15 cellular contexts compared by ENCODE assay signal in genomic region chr22:42174062-42174461, GRCh38. TPM values are rescaled to one million over a fixed set of nuclear protein-coding genes. Genes with fewer than 3 reads are reported as not detected.
DNase-seq lines count a peak whose midpoint lies in the region; ATAC-seq and TF ChIP-seq lines count a peak whose summit lies in the region.
"Had no signal": no experiment of that assay in that cellular context is flagged by ENCODE, and none has a peak within 500 bp of the region (broad histone marks: within the 10 kb centered on the region; RNA-seq: fewer than 3 reads in every experiment).

No MANE protein-coding gene starts in this region.

- H3K36me3 ChIP-seq in stomach = peaks cover 0 to 31% (median 18%) of the 10 kb centered on the region in 4 donors
- H3K36me3 ChIP-seq: cardiac muscle cell had no signal

- H3K27ac ChIP-seq in stomach = no peak overlapping the region
- H3K27ac ChIP-seq: cardiac muscle cell had no signal

- no peaks in the 10 kb centered on the region for H3K9me3 ChIP-seq in stomach

- ATAC-seq in activated T-cell treated with anti-CD3 and anti-CD28 coated beads, Interleukin-2, amount 50 U/mL, for 72 hours (replicated peaks in 1 of 2) = peak; percentile 39 to 53
- peak; percentile 85 to 86 for ATAC-seq in natural killer cell treated with Interleukin-12 subunit alpha and Interleukin-12 subunit beta and Interleukin-15 and Interleukin-18, amount 100 ng/mL, for 72 hours

- intact Hi-C loops in stomach (cut with DNase I; ENCODE audit: low total_unique reads) = no loop called here

- H3K27me3 Mint-ChIP-seq in activated T-cell treated with anti-CD3 and anti-CD28 coated beads, Interleukin-2, amount 50 U/mL, for 72 hours (ENCODE audit: low read depth) = no peaks in the 10 kb centered on the region
- no peaks in the 10 kb centered on the region for H3K27me3 Mint-ChIP-seq in natural killer cell treated with Interleukin-12 subunit alpha and Interleukin-12 subunit beta and Interleukin-15 and Interleukin-18, amount 100 ng/mL, for 72 hours

- DNase-seq in activated T-cell treated with anti-CD3 and anti-CD28 coated beads, Interleukin-2, amount 50 U/mL, for 72 hours = no peak
- DNase-seq in activated T-cell treated with anti-CD3 and anti-CD28 coated beads, Interleukin-2, amount 50 U/mL, for 1 hour = no peak
- DNase-seq in NAMALWA (ENCODE audit: low spot score) = peak; percentile 26
- DNase-seq in astrocyte of the spinal cord (ENCODE audit: low read depth, low spot score) = peak; percentile 43
- no peak for DNase-seq in natural killer cell treated with Interleukin-12 subunit alpha and Interleukin-12 subunit beta and Interleukin-15 and Interleukin-18, amount 100 ng/mL, for 72 hours (ENCODE audit: low spot score)
- DNase-seq in activated effector memory CD4-positive, alpha-beta T cell treated with Interleukin-2 at 50 U/mL for 16 hours = no peak
- DNase-seq in HUDEP-2 (lab: John Stamatoyannopoulos, UW; ENCODE audit: unreplicated experiment in 76 of 76) = no peak
- no peak for DNase-seq in stomach
- DNase-seq: activated CD4-positive, CD25-positive, alpha-beta regulatory T cell treated with anti-CD3 and anti-CD28 coated beads, Interleukin-2, amount 50 U/mL, for 72 hours; activated effector memory CD4-positive, alpha-beta T cell treated with anti-CD3 and anti-CD28 coated beads, Interleukin-2, amount 50 U/mL, for 16 hours; DMS79 treated with DMSO at 0.1 percent for 48 hours; head of caudate nucleus; left cardiac atrium; SW 1271 had no signal

- H3K4me3 Mint-ChIP-seq in activated T-cell treated with anti-CD3 and anti-CD28 coated beads, Interleukin-2, amount 50 U/mL, for 72 hours = no peak overlapping the region
- H3K4me3 Mint-ChIP-seq in natural killer cell treated with Interleukin-12 subunit alpha and Interleukin-12 subunit beta and Interleukin-15 and Interleukin-18, amount 100 ng/mL, for 72 hours = no peak overlapping the region

- H3K36me3 Mint-ChIP-seq in activated T-cell treated with anti-CD3 and anti-CD28 coated beads, Interleukin-2, amount 50 U/mL, for 72 hours (ENCODE audit: insufficient read depth in 2 of 2) = peaks cover 10 to 19% of the 10 kb centered on the region in 2 donors
- peaks cover 6% of the 10 kb centered on the region for H3K36me3 Mint-ChIP-seq in natural killer cell treated with Interleukin-12 subunit alpha and Interleukin-12 subunit beta and Interleukin-15 and Interleukin-18, amount 100 ng/mL, for 72 hours

- H3K27ac Mint-ChIP-seq in activated T-cell treated with anti-CD3 and anti-CD28 coated beads, Interleukin-2, amount 50 U/mL, for 72 hours = peak overlapping the region; percentile 28
- no peak overlapping the region for H3K27ac Mint-ChIP-seq in natural killer cell treated with Interleukin-12 subunit alpha and Interleukin-12 subunit beta and Interleukin-15 and Interleukin-18, amount 100 ng/mL, for 72 hours

- TF ChIP-seq CTCF in astrocyte of the spinal cord (IDR thresholded peaks at IDR 0.05; ENCODE audit: low read depth, low read length) (no peak), stomach (IDR thresholded peaks at IDR 0.05) (no peak)

- peaks cover 0 to 55% (median 37%) of the 10 kb centered on the region in 4 donors for H3K4me1 ChIP-seq in stomach

- peaks cover 55% of the 10 kb centered on the region for H3K4me1 Mint-ChIP-seq in activated T-cell treated with anti-CD3 and anti-CD28 coated beads, Interleukin-2, amount 50 U/mL, for 72 hours (ENCODE audit: low read depth)
- H3K4me1 Mint-ChIP-seq in natural killer cell treated with Interleukin-12 subunit alpha and Interleukin-12 subunit beta and Interleukin-15 and Interleukin-18, amount 100 ng/mL, for 72 hours (ENCODE audit: low read depth in 2 of 2) = peaks cover 23 to 39% of the 10 kb centered on the region in 2 donors

- no peaks in the 10 kb centered on the region for H3K9me3 Mint-ChIP-seq in activated T-cell treated with anti-CD3 and anti-CD28 coated beads, Interleukin-2, amount 50 U/mL, for 72 hours
- H3K9me3 Mint-ChIP-seq in natural killer cell treated with Interleukin-12 subunit alpha and Interleukin-12 subunit beta and Interleukin-15 and Interleukin-18, amount 100 ng/mL, for 72 hours = no peaks in the 10 kb centered on the region

- no peak for TF ChIP-seq EP300 in stomach (IDR thresholded peaks at IDR 0.05)

- TF ChIP-seq POLR2A in stomach (IDR thresholded peaks at IDR 0.05) = no peak

- no peak overlapping the region for H3K4me3 ChIP-seq in astrocyte of the spinal cord (ENCODE audit: low read depth, low read length)
- H3K4me3 ChIP-seq in stomach = no peak overlapping the region
- H3K4me3 ChIP-seq: cardiac muscle cell had no signal

- in situ Hi-C loops in astrocyte of the spinal cord (cut with HindIII; ENCODE audit: low sequenced_read_pairs) = no loop called here

- no peaks in the 10 kb centered on the region for H3K27me3 ChIP-seq in stomach
- H3K27me3 ChIP-seq: cardiac muscle cell had no signal

- WGBS in stomach, 5 donors = 74 to 85% (median 82%) methylated on average over 4 of the region's 4 CpGs

RNA-seq across cellular contexts. Expression of gene CYP2D6, which starts 43.5 kb away (rescaled TPM):
- 1 to 10 TPM; 6.6 to 6.8 TPM for total RNA-seq in activated T-cell treated with anti-CD3 and anti-CD28 coated beads, Interleukin-2, amount 50 U/mL, for 72 hours
- 1 to 10 TPM; 1.7 to 6.1 TPM for total RNA-seq in natural killer cell treated with Interleukin-12 subunit alpha and Interleukin-12 subunit beta and Interleukin-15 and Interleukin-18, amount 100 ng/mL, for 72 hours
- total RNA-seq in stomach = 10 to 100 TPM in 3 of 5 donors, under 1 TPM in 2; 0.72 to 22.8 (median 11.9) TPM
- 1 to 10 TPM in 2 of 3 donors, under 1 TPM in 1; 1.00 to 5.2 (median 1.5) TPM for polyA plus RNA-seq in stomach

Comparison
In these comparisons a context has a peak if more than half of its experiments do, and no peak if none do; other contexts are left out.
1. DNase-seq: peak in NAMALWA (single experiment) and astrocyte of the spinal cord (single experiment); none in activated T-cell treated with anti-CD3 and anti-CD28 coated beads, Interleukin-2, amount 50 U/mL, for 72 hours (0 of 2), activated T-cell treated with anti-CD3 and anti-CD28 coated beads, Interleukin-2, amount 50 U/mL, for 1 hour (single experiment), natural killer cell treated with Interleukin-12 subunit alpha and Interleukin-12 subunit beta and Interleukin-15 and Interleukin-18, amount 100 ng/mL, for 72 hours (single experiment), activated effector memory CD4-positive, alpha-beta T cell treated with Interleukin-2 at 50 U/mL for 16 hours (single experiment), HUDEP-2 (0 of 76) and stomach (single experiment).